ENCODE assay signal across 9 cellular contexts in the genomic region with DNA sequence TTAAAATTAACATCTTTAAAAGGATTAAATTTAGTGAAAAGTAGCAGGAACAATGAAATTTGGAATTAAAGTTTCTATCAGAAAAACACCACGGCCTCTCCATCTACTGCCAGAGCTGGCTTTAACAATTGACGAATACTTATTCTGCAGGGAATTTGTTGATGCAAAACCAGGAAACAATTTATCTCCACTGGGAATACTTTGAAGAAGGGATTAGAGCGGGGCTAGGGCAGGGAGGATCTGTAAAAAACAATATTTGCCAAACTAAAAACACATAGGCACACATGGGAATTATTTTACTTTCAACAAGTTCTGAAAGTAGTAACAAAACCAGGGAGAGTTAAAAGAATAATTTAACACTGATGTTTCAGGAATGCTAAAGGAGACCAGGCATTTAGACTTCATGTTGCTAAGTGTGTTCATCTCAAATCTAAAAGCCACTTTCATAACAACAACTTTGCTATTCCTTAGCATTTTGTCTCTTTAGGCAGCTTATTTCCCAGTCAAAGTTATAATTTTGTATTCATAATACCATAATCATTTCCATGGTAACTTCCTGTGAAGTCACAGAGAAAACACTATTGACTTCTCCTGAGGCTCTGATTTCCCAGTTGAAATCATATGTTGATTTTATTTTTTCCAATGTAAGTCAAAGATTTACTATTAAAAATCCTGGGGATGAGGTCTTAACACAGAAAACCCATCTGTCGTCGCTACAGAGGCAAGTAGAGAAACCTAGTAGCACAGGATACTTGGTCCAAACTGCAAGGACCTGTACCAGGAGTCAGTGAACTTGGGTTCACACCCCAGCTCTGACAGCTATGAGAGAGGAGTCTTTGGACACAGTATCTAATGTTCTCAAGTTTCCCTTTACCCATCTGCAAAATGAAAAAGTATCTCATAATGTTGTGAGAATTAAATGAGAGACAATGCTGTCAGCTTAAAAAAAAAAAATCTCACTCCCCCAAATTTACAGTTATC.
DNase-seq lines count a peak whose midpoint lies in the region; ATAC-seq and TF ChIP-seq lines count a peak whose summit lies in the region.
"Had no signal": no experiment of that assay in that cellular context is flagged by ENCODE, and none has a peak within 500 bp of the region (broad histone marks: within the 10 kb centered on the region; RNA-seq: fewer than 3 reads in every experiment).

No MANE protein-coding gene starts in this region.

- no peaks in the 10 kb centered on the region for H3K27me3 ChIP-seq in H9 (ENCODE audit: insufficient read depth, low read length)

- DNase-seq in H9 (no peak), brain pericyte (ENCODE audit: low read depth, low spot score) (peak; percentile 48), left kidney (ENCODE audit: low read depth, low spot score) (peak; percentile 49), activated gamma-delta T cell (lab: John Stamatoyannopoulos, UW) (no peak), NCI-H774 (lab: John Stamatoyannopoulos, UW) (no peak)
- no peak for DNase-seq in activated CD4-positive, alpha-beta T cell treated with anti-CD3 and anti-CD28 coated beads for 4 hours
- DNase-seq: MM.1S had no signal

- H3K23ac ChIP-seq in H9 (ENCODE audit: insufficient read length, low read depth, low read length), result no peak overlapping the region

- H2AFZ ChIP-seq in H9 (ENCODE audit: low read length), result no peak overlapping the region

- no peak overlapping the region for H3K4ac ChIP-seq in H9 (ENCODE audit: low read depth, low read length)

- no peaks in the 10 kb centered on the region for H4K20me1 ChIP-seq in H9 (ENCODE audit: control insufficient read depth, insufficient read depth, insufficient read length)

- no peaks in the 10 kb centered on the region; the same call in 1 of the 2 replicates for H3K27me3 Mint-ChIP-seq in H9 (ENCODE audit: low read depth)

- H3K36me3 Mint-ChIP-seq in H9 (ENCODE audit: insufficient read depth in 1 of 3, low read depth in 3 of 3), result no peaks in the 10 kb centered on the region; a peak in 1 of 7 replicates

- no peak overlapping the region for H2BK5ac ChIP-seq in H9 (ENCODE audit: insufficient read length, low read length)

- no peak overlapping the region for H3T11ph ChIP-seq in H9 (ENCODE audit: low read length)

- no peak overlapping the region for H3K18ac ChIP-seq in H9 (ENCODE audit: insufficient read length, low read depth, low read length)

- H3K9me3 Mint-ChIP-seq in H9, result no peaks in the 10 kb centered on the region

- no peak overlapping the region for H2BK12ac ChIP-seq in H9 (ENCODE audit: insufficient read length, low read depth, low read length)

- no peaks in the 10 kb centered on the region for H3K79me1 ChIP-seq in H9 (ENCODE audit: insufficient read depth, low read depth, low read length, poor library complexity, severe bottlenecking)

- TF ChIP-seq CTCF in H9 (conservative IDR thresholded peaks at IDR 0.05), result no peak

- no peaks in the 10 kb centered on the region for H3K9me3 ChIP-seq in H9 (ENCODE audit: control insufficient read depth, low read depth, low read length)

- H3K27ac ChIP-seq in H9 (ENCODE audit: insufficient read length, low read depth, low read length) (no peak overlapping the region), temporal lobe (ENCODE audit: low read depth, low read length) (peak overlapping the region; percentile 21)

- peak overlapping the region in 2 of 3 experiments; percentile 41 to 55; a peak in 5 of 7 replicates for H3K27ac Mint-ChIP-seq in H9

- H3K4me3 Mint-ChIP-seq in H9, result no peak overlapping the region

- no peak overlapping the region for H2AK5ac ChIP-seq in H9 (ENCODE audit: insufficient read length, low read length)

- no peak for ATAC-seq in GM18858 (IDR thresholded peaks at IDR 0.05; ENCODE audit: unreplicated experiment)

- H3K4me2 ChIP-seq in H9 (ENCODE audit: insufficient read depth, insufficient read length, low read length), result no peak overlapping the region

- H4K5ac ChIP-seq in H9 (ENCODE audit: insufficient read length, low read depth, low read length), result no peak overlapping the region

- no peaks in the 10 kb centered on the region for H3K23me2 ChIP-seq in H9 (ENCODE audit: insufficient read length, low read depth, low read length, poor library complexity, severe bottlenecking)

- no peak overlapping the region for H3K14ac ChIP-seq in H9 (ENCODE audit: insufficient read depth, low read length)

- WGBS in H9 (ENCODE audit: extremely low coverage, insufficient read length, low lambda C conversion rate), result no CpG with 5 or more reads among the region's 5 CpGs

- no peak overlapping the region for H3K9ac ChIP-seq in H9 (ENCODE audit: extremely low read depth, insufficient read length, low read length)

- H3K4me1 ChIP-seq in H9 (ENCODE audit: insufficient read depth, low read length), result no peaks in the 10 kb centered on the region

- H2BK20ac ChIP-seq in H9 (ENCODE audit: low read depth, low read length, poor library complexity, severe bottlenecking), result no peak overlapping the region

- H3K4me1 Mint-ChIP-seq in H9, result peaks cover 12 to 21% of the 10 kb centered on the region in 2 experiments

- H3K56ac ChIP-seq in H9 (ENCODE audit: insufficient read length, low read depth, low read length), result no peak overlapping the region

- H2BK120ac ChIP-seq in H9 (ENCODE audit: low read depth, low read length, poor library complexity, severe bottlenecking), result no peak overlapping the region

- no peaks in the 10 kb centered on the region; the same call in 1 of the 2 replicates for H3K79me2 ChIP-seq in H9 (ENCODE audit: insufficient read depth, low read length)

- no peak overlapping the region for H4K8ac ChIP-seq in H9 (replicated peaks; ENCODE audit: insufficient read length, low read depth, low read length)

- H2BK15ac ChIP-seq in H9 (ENCODE audit: low read depth, low read length), result no peak overlapping the region

- H4K91ac ChIP-seq in H9 (ENCODE audit: insufficient read length, low read depth, low read length), result no peak overlapping the region

Comparison
In these comparisons a context has a peak if more than half of its experiments do, and no peak if none do; other contexts are left out.
1. DNase-seq: peak in brain pericyte (single experiment) and left kidney (single experiment); none in H9 (single experiment), activated gamma-delta T cell (single experiment), activated CD4-positive, alpha-beta T cell treated with anti-CD3 and anti-CD28 coated beads for 4 hours (0 of 2) and NCI-H774 (single experiment).